1 cellular context compared by ENCODE assay signal in genomic region chr4:74531952-74532794, GRCh38.
TF ChIP-seq lines count a peak whose summit lies in the region.

No MANE protein-coding gene starts in this region.

TF ChIP-seq in K562, 482 proteins besides CTCF, POLR2A, EP300 and RAD21 (continued from another document and continues in another):
- TF ChIP-seq ZBTB2 (IDR thresholded peaks at IDR 0.05) (no peak), RBM15 (IDR thresholded peaks at IDR 0.05; ENCODE audit: insufficient read depth, low read length) (no peak), NFXL1 (CRISPR knock-in tag; IDR thresholded peaks at IDR 0.05) (0 out of 2 replicates have a peak, but pooled peaks have one; percentile 32), ZNF586 (CRISPR knock-in tag; conservative IDR thresholded peaks at IDR 0.05) (no peak), ZBTB7A (IDR thresholded peaks at IDR 0.05; ENCODE audit: borderline replicate concordance, control insufficient read depth, low read depth, low read length) (no peak), DMBX1 (CRISPR knock-in tag; IDR thresholded peaks at IDR 0.05; ENCODE audit: borderline replicate concordance) (peak; percentile 70; the same call in 1 of the 2 replicates), PKNOX1 (IDR thresholded peaks at IDR 0.05) (peak; percentile 84), TRIM25 (IDR thresholded peaks at IDR 0.05; ENCODE audit: borderline replicate concordance) (no peak), ZNF212 (CRISPR knock-in tag; IDR thresholded peaks at IDR 0.05) (no peak), ZNF584 (CRISPR knock-in tag; IDR thresholded peaks at IDR 0.05; ENCODE audit: low read depth) (peak; percentile 96; the same call in 1 of the 2 replicates), SIX5 (IDR thresholded peaks at IDR 0.05; ENCODE audit: borderline replicate concordance in 1 of 2, insufficient read depth in 1 of 2, low read depth in 1 of 2, low read length in 2 of 2) (no peak), MYNN (IDR thresholded peaks at IDR 0.05) (no peak), MYNN (CRISPR knock-in tag; IDR thresholded peaks at IDR 0.05) (no peak), NELFE (IDR thresholded peaks at IDR 0.05; ENCODE audit: insufficient read depth, insufficient read length) (no peak), ZNF76 (CRISPR knock-in tag; IDR thresholded peaks at IDR 0.05; ENCODE audit: borderline replicate concordance) (0 out of 2 replicates have a peak, but pooled peaks have one; percentile 19), MLLT1 (IDR thresholded peaks at IDR 0.05) (0 out of 4 replicates have a peak, but pooled peaks of 1 of the 2 experiments have one; percentile 21), ZNF124 (CRISPR knock-in tag; IDR thresholded peaks at IDR 0.05) (no peak), ZNF263 (CRISPR knock-in tag; IDR thresholded peaks at IDR 0.05; ENCODE audit: borderline replicate concordance) (no peak), HES1 (IDR thresholded peaks at IDR 0.05; ENCODE audit: low read depth) (no peak; the same call in 1 of the 2 replicates), PHB2 (IDR thresholded peaks at IDR 0.05; ENCODE audit: low read depth) (no peak), MAZ (CRISPR knock-in tag; conservative IDR thresholded peaks at IDR 0.05 in 1 of 2, IDR thresholded peaks at IDR 0.05 in 1 of 2) (peak in 1 of 2 experiments; percentile 47; a peak in 2 of 4 replicates), CLOCK (CRISPR knock-in tag; IDR thresholded peaks at IDR 0.05; ENCODE audit: borderline replicate concordance) (no peak), ELF1 (tag; IDR thresholded peaks at IDR 0.05) (no peak), FOXP4 (CRISPR knock-in tag; IDR thresholded peaks at IDR 0.05; ENCODE audit: borderline replicate concordance) (no peak), NR0B1 (IDR thresholded peaks at IDR 0.05; ENCODE audit: partially characterized antibody) (no peak), ZNF644 (tag; IDR thresholded peaks at IDR 0.05; ENCODE audit: low read depth) (0 out of 2 replicates have a peak, but pooled peaks have one; percentile 30), ZBTB8A (IDR thresholded peaks at IDR 0.05; ENCODE audit: partially characterized antibody) (no peak), TEAD4 (IDR thresholded peaks at IDR 0.05; ENCODE audit: low read length) (no peak), TEAD4 (CRISPR knock-in tag; IDR thresholded peaks at IDR 0.05; ENCODE audit: borderline replicate concordance) (no peak), MCM7 (IDR thresholded peaks at IDR 0.05) (no peak), HDAC8 (tag; IDR thresholded peaks at IDR 0.05) (0 out of 2 replicates have a peak, but pooled peaks have one; percentile 72), CC2D1A (IDR thresholded peaks at IDR 0.05) (peak; percentile 85), VEZF1 (CRISPR knock-in tag; IDR thresholded peaks at IDR 0.05) (peak; percentile 27), EP400 (IDR thresholded peaks at IDR 0.05) (peak; percentile 78), FUS (optimal IDR thresholded peaks at IDR 0.05; ENCODE audit: low read depth, low read length) (no peak), XRCC3 (IDR thresholded peaks at IDR 0.05) (no peak), HMG20B (CRISPR knock-in tag; IDR thresholded peaks at IDR 0.05) (no peak), ZNF79 (CRISPR knock-in tag; IDR thresholded peaks at IDR 0.05; ENCODE audit: low read depth) (no peak), RUNX1 (IDR thresholded peaks at IDR 0.05; ENCODE audit: low read depth) (no peak), GMEB1 (CRISPR knock-in tag; IDR thresholded peaks at IDR 0.05) (no peak)
